In genomic region chr14:35161231-35161630, GRCh38 we compare ENCODE assay signal across 14 cellular contexts. TPM values are rescaled to one million over a fixed set of nuclear protein-coding genes. Genes with fewer than 3 reads are reported as not detected.
DNase-seq lines count a peak whose midpoint lies in the region; ATAC-seq, FAIRE-seq and TF ChIP-seq lines count a peak whose summit lies in the region.
"Had no signal": no experiment of that assay in that cellular context is flagged by ENCODE, and none has a peak within 500 bp of the region (broad histone marks: within the 10 kb centered on the region; RNA-seq: fewer than 3 reads in every experiment).

No MANE protein-coding gene starts in this region.

- DNase-seq in NK-92 treated with Interleukin-12 subunit alpha and Interleukin-12 subunit beta, amount 100 ng/mL, for 24 hours (lab: John Stamatoyannopoulos, UW): peak; percentile 25
- DNase-seq in NK-92 (lab: John Stamatoyannopoulos, UW; ENCODE audit: unreplicated experiment) (no peak), HK-2 (ENCODE audit: unreplicated experiment) (peak; percentile 10), GM12878 (ENCODE audit: low read depth, low spot score) (no peak), cerebellar nuclear complex (lab: John Stamatoyannopoulos, UW) (no peak), GM20000 (ENCODE audit: low spot score) (no peak), testis (no peak)
- DNase-seq in naive thymus-derived CD4-positive, alpha-beta T cell: no peak
- DNase-seq: DMS153, endodermal cell, NCI-H187 had no signal

- H3K4me1 Mint-ChIP-seq in naive thymus-derived CD4-positive, alpha-beta T cell: peaks cover 9 to 52% (median 37%) of the 10 kb centered on the region in 7 donors

- FAIRE-seq in GM12878 (lab: Jason Lieb, UNC): no peak
- FAIRE-seq: HTR-8/SVneo had no signal

- SMC1A ChIA-PET in GM12878 (lab: Charles Lee; ENCODE audit: uncharacterized antibody, unreplicated experiment): interaction anchor here (0.7 to 3.8 kb wide), 8 partner anchors 11 to 438 kb away, joined by 3 to 25 read pairs (median 3); no protein-coding TSS in a partner anchor

- peaks cover 3% of the 10 kb centered on the region for H3K79me2 ChIP-seq in GM12878 (ENCODE audit: control insufficient read depth, insufficient read depth, low read length)

- no peaks in the 10 kb centered on the region for H3K27me3 ChIP-seq in GM12878 (replicated peaks in 1 of 2; ENCODE audit: control insufficient read depth in 2 of 2, insufficient read depth in 2 of 2, low read length in 1 of 2)
- no peaks in the 10 kb centered on the region for H3K27me3 ChIP-seq in naive thymus-derived CD4-positive, alpha-beta T cell (ENCODE audit: control insufficient read depth in 2 of 2, insufficient read depth in 2 of 2, low read length in 2 of 2)
- H3K27me3 ChIP-seq in testis: no peaks in the 10 kb centered on the region
- H3K27me3 ChIP-seq: right atrium auricular region had no signal

- H3K27me3 Mint-ChIP-seq in naive thymus-derived CD4-positive, alpha-beta T cell: no peaks in the 10 kb centered on the region

- ATAC-seq in GM12878: peak; percentile 86
- ATAC-seq in naive thymus-derived CD4-positive, alpha-beta T cell: peak; percentile 69

- H3K9me3 Mint-ChIP-seq in naive thymus-derived CD4-positive, alpha-beta T cell: no peaks in the 10 kb centered on the region
- H3K9me3 Mint-ChIP-seq: endodermal cell had no signal

- no peak overlapping the region for H3K4me3 ChIP-seq in GM12878
- H3K4me3 ChIP-seq in naive thymus-derived CD4-positive, alpha-beta T cell (ENCODE audit: low read length): no peak overlapping the region
- H3K4me3 ChIP-seq in testis: no peak overlapping the region
- H3K4me3 ChIP-seq: right atrium auricular region had no signal

- POLR2A ChIA-PET in GM12878 (lab: Charles Lee): interaction anchor here (1.1 kb wide), 1 partner anchor 39 kb away, joined by 3 read pairs; the partner anchor contains the start of genes PPP2R3C and PRORP
- POLR2A ChIA-PET in naive thymus-derived CD4-positive, alpha-beta T cell (lab: Charles Lee): interaction anchor here (0.7 kb wide), 1 partner anchor 69 kb away, joined by 3 read pairs; no protein-coding TSS in a partner anchor

- H3K27ac ChIP-seq in GM12878 (ENCODE audit: control insufficient read depth, insufficient read depth) (peak overlapping the region; percentile 42; the same call in 1 of the 2 replicates), testis (no peak overlapping the region)
- no peak overlapping the region for H3K27ac ChIP-seq in naive thymus-derived CD4-positive, alpha-beta T cell (ENCODE audit: low read depth, low read length)
- H3K27ac ChIP-seq: 22Rv1, right atrium auricular region had no signal

- no peak overlapping the region for H2AFZ ChIP-seq in GM12878 (ENCODE audit: control insufficient read depth, low read depth, low read length)

- no peak overlapping the region for H3K9ac ChIP-seq in GM12878 (ENCODE audit: control insufficient read depth, insufficient read depth, low read length)

- H4K20me1 ChIP-seq in GM12878 (ENCODE audit: control insufficient read depth, insufficient read depth): no peaks in the 10 kb centered on the region

- H3K27ac Mint-ChIP-seq in naive thymus-derived CD4-positive, alpha-beta T cell: peak overlapping the region in 2 of 9 donors; percentile 60 to 73
- H3K27ac Mint-ChIP-seq: endodermal cell had no signal

- H3K4me1 ChIP-seq in GM12878 (ENCODE audit: control insufficient read depth, insufficient read depth, low read length) (peaks cover 14% of the 10 kb centered on the region), testis (no peaks in the 10 kb centered on the region)
- H3K4me1 ChIP-seq in naive thymus-derived CD4-positive, alpha-beta T cell (ENCODE audit: control insufficient read depth in 2 of 2, insufficient read depth in 2 of 2, low read length in 2 of 2): peaks cover 4 to 11% of the 10 kb centered on the region in 2 donors

- 89% methylated on average over 5 of the region's 5 CpGs for WGBS in GM12878 (ENCODE audit: insufficient coverage, insufficient replicate concordance, low lambda C conversion rate, missing lambda C conversion rate)
- 81 to 85% methylated on average over 5 of the region's 5 CpGs for WGBS in testis, 2 donors

- H3K36me3 Mint-ChIP-seq in naive thymus-derived CD4-positive, alpha-beta T cell: peaks cover 10 to 58% (median 32%) of the 10 kb centered on the region in 5 donors

- H3K9me3 ChIP-seq in GM12878 (replicated peaks; ENCODE audit: control insufficient read depth, insufficient read depth, low read length) (no peaks in the 10 kb centered on the region), testis (no peaks in the 10 kb centered on the region)
- no peaks in the 10 kb centered on the region for H3K9me3 ChIP-seq in naive thymus-derived CD4-positive, alpha-beta T cell (ENCODE audit: control insufficient read depth in 2 of 3, low read length in 3 of 3)
- H3K9me3 ChIP-seq: right atrium auricular region had no signal

- 0 out of 4 replicates have a peak, but pooled peaks cover 1 to 10% of the 10 kb centered on the region in 2 experiments for H3K36me3 ChIP-seq in GM12878 (ENCODE audit: control insufficient read depth in 2 of 2, insufficient read depth in 2 of 2, low read length in 1 of 2)
- H3K36me3 ChIP-seq in naive thymus-derived CD4-positive, alpha-beta T cell (ENCODE audit: control insufficient read depth in 2 of 3, insufficient read depth in 3 of 3, low read length in 3 of 3): peaks cover 0 to 21% (median 8%) of the 10 kb centered on the region in 3 experiments
- H3K36me3 ChIP-seq in testis (ENCODE audit: low read depth, missing control alignments): no peaks in the 10 kb centered on the region
- H3K36me3 ChIP-seq: right atrium auricular region had no signal

- TF ChIP-seq POLR2A in GM12878 (IDR thresholded peaks at IDR 0.05; ENCODE audit: low read depth, low read length) (no peak), testis (IDR thresholded peaks at IDR 0.05) (no peak)

- BruUV-seq in GM12878 (replicated peaks; lab: Mats Ljungman, UMichigan): no TSS peak

- peak overlapping the region in 1 of 10 donors; percentile 38 for H3K4me3 Mint-ChIP-seq in naive thymus-derived CD4-positive, alpha-beta T cell
- H3K4me3 Mint-ChIP-seq: endodermal cell had no signal

- CTCF ChIA-PET in GM12878 (lab: Yijun Ruan, JAX): interaction anchor here (0.7 to 2.1 kb wide), 6 partner anchors 18 to 261 kb away, joined by 3 to 10 read pairs (median 6); no protein-coding TSS in a partner anchor
- CTCF ChIA-PET in naive thymus-derived CD4-positive, alpha-beta T cell (lab: Charles Lee): interaction anchor here (0.5 kb wide), 1 partner anchor 11 kb away, joined by 3 read pairs; no protein-coding TSS in a partner anchor

- H3K4me2 ChIP-seq in GM12878 (ENCODE audit: control insufficient read depth, insufficient read depth): no peak overlapping the region; the same call in 1 of the 2 replicates

- no peak for TF ChIP-seq CTCF in GM12878 (IDR thresholded peaks at IDR 0.05 in 2 of 3, conservative IDR thresholded peaks at IDR 0.05 in 1 of 3; ENCODE audit: control insufficient read depth in 2 of 3, extremely low read depth in 1 of 3, insufficient read depth in 1 of 3, low read depth in 3 of 3, low read length in 3 of 3)
- TF ChIP-seq CTCF in GM20000 (IDR thresholded peaks at IDR 0.05; ENCODE audit: extremely low read depth, missing control alignments): no peak
- no peak for TF ChIP-seq CTCF in testis (IDR thresholded peaks at IDR 0.05)

- intact Hi-C loops in GM12878 (cut with micrococcal nuclease; ENCODE audit: unreplicated experiment): loop anchor here (5.0 kb wide), 1 partner anchor 131 kb away; the partner anchor contains the start of gene PSMA6
- intact Hi-C loops in naive thymus-derived CD4-positive, alpha-beta T cell (cut with micrococcal nuclease): no loop called here
- intact Hi-C loops in testis (cut with DNase I; ENCODE audit: low total_unique reads): no loop called here

- RAD21 ChIA-PET in GM12878 (lab: Charles Lee; ENCODE audit: unreplicated experiment): interaction anchor here (1.4 to 3.0 kb wide), 6 partner anchors 18 to 256 kb away, joined by 4 to 10 read pairs (median 8); partner anchors contain the start of gene NFKBIA

- no peak for TF ChIP-seq EP300 in GM12878 (IDR thresholded peaks at IDR 0.05; ENCODE audit: borderline replicate concordance in 1 of 2, control insufficient read depth in 1 of 2, low read depth in 2 of 2, low read length in 2 of 2)

- in situ Hi-C loops in GM12878 (cut with MboI): no loop called here

- TF ChIP-seq RAD21 in GM12878 (IDR thresholded peaks at IDR 0.05; ENCODE audit: insufficient read depth, low read depth, low read length): no peak

RNA-seq across cellular contexts. Expression of gene PRORP, which starts 38.9 kb away (rescaled TPM):
- 54.6 and 61.7 TPM in 2 replicates for total RNA-seq in GM12878 (2013; cell fraction: nucleolus; rRNA removed)
- total RNA-seq in GM12878 (2014; rRNA removed): 41.4 and 41.5 TPM in 2 replicates
- total RNA-seq in GM12878 (2014; rRNA removed; fragmentation: Illumina TruSeq; extraction: Trizol): 48.3 and 53.2 TPM in 2 replicates
- total RNA-seq in GM12878 (2021): 37.5 and 41.2 TPM in 2 replicates
- polyA plus RNA-seq in GM12878 (2011; ENCODE audit: low read depth): 26.0 TPM
- polyA plus RNA-seq in GM12878 (2011; rRNA removed): 55.9 and 62.6 TPM in 2 replicates
- polyA plus RNA-seq in GM12878 (2011; cell fraction: cytosol; rRNA removed): 37.4 and 42.9 TPM in 2 replicates
- polyA plus RNA-seq in GM12878 (2011; cell fraction: nucleus; rRNA removed): 26.1 TPM in 2 replicates
- 26.6 and 30.1 TPM in 2 replicates for polyA plus RNA-seq in GM12878 (2012)
- polyA plus RNA-seq in GM12878 (2014; fragmentation: Illumina TruSeq; extraction: Trizol): 61.3 and 70.3 TPM in 2 replicates
- 10 to 100 TPM; 45.2 TPM for polyA plus RNA-seq in GM12878 (2014; fragmentation: Nextera tagmentation; extraction: Ambion mirVana)
- 38.3 and 38.8 TPM in 2 replicates for polyA plus RNA-seq in GM12878 (2014; rRNA removed)
- 10 to 100 TPM; 48.2 to 50.9 TPM for polyA plus RNA-seq in GM12878 (2016; fragmentation: Nextera tagmentation; extraction: Ambion mirVana)
- 49.0 and 52.5 TPM in 2 replicates for polyA minus RNA-seq in GM12878 (2011; rRNA and poly(A)+ RNA removed)
- 4.7 and 7.5 TPM in 2 replicates for polyA minus RNA-seq in GM12878 (2011; cell fraction: cytosol; rRNA and poly(A)+ RNA removed)
- polyA minus RNA-seq in GM12878 (2011; cell fraction: nucleus; rRNA and poly(A)+ RNA removed): 19.8 and 35.6 TPM in 2 replicates
- total RNA-seq in naive thymus-derived CD4-positive, alpha-beta T cell: 10 to 100 TPM; 31.2 to 40.9 (median 38.4) TPM
- 10 to 100 TPM; 67.4 to 77.3 TPM for polyA plus RNA-seq in naive thymus-derived CD4-positive, alpha-beta T cell
- total RNA-seq in testis: 10 to 100 TPM; 24.3 to 34.4 TPM
- polyA plus RNA-seq in testis (ENCODE audit: insufficient read depth, low read depth, low replicate concordance): 31.7 TPM

RNA-seq across cellular contexts. Expression of gene PPP2R3C, which starts 39.4 kb away (rescaled TPM):
- total RNA-seq in GM12878 (2013; cell fraction: nucleolus; rRNA removed): 40.8 and 43.9 TPM in 2 replicates
- total RNA-seq in GM12878 (2014; rRNA removed) (36.2 and 44.6 TPM in 2 replicates), GM12878 (2014; rRNA removed; fragmentation: Illumina TruSeq; extraction: Trizol) (49.2 and 49.5 TPM in 2 replicates), GM12878 (2021) (29.9 and 35.8 TPM in 2 replicates), testis (10 to 100 TPM; 30.6 to 37.5 TPM)
- polyA plus RNA-seq in GM12878 (2011; ENCODE audit: low read depth): 43.1 TPM
- polyA plus RNA-seq in GM12878 (2011; rRNA removed) (41.8 and 59.9 TPM in 2 replicates), GM12878 (2014; fragmentation: Illumina TruSeq; extraction: Trizol) (38.3 and 42.1 TPM in 2 replicates), GM12878 (2014; fragmentation: Nextera tagmentation; extraction: Ambion mirVana) (10 to 100 TPM; 77.8 to 80.5 TPM), GM12878 (2014; rRNA removed) (24.9 and 27.6 TPM in 2 replicates), GM12878 (2016; fragmentation: Nextera tagmentation; extraction: Ambion mirVana) (10 to 100 TPM; 44.1 to 46.3 TPM), testis (ENCODE audit: insufficient read depth, low read depth, low replicate concordance) (92.3 TPM)
- 10.5 and 11.0 TPM in 2 replicates for polyA plus RNA-seq in GM12878 (2011; cell fraction: cytosol; rRNA removed)
- 14.7 and 18.4 TPM in 2 replicates for polyA plus RNA-seq in GM12878 (2011; cell fraction: nucleus; rRNA removed)
- polyA plus RNA-seq in GM12878 (2012): 43.8 and 46.6 TPM in 2 replicates
- 15.6 and 22.5 TPM in 2 replicates for polyA minus RNA-seq in GM12878 (2011; rRNA and poly(A)+ RNA removed)
- 8.3 and 11.9 TPM in 2 replicates for polyA minus RNA-seq in GM12878 (2011; cell fraction: cytosol; rRNA and poly(A)+ RNA removed)
- polyA minus RNA-seq in GM12878 (2011; cell fraction: nucleus; rRNA and poly(A)+ RNA removed): 7.4 and 14.1 TPM in 2 replicates
- total RNA-seq in naive thymus-derived CD4-positive, alpha-beta T cell: 10 to 100 TPM; 31.4 to 43.3 (median 33.5) TPM
- 10 to 100 TPM; 51.9 to 52.2 TPM for polyA plus RNA-seq in naive thymus-derived CD4-positive, alpha-beta T cell

Comparison
In these comparisons a context has a peak if more than half of its experiments do, and no peak if none do; other contexts are left out.
1. DNase-seq: peak in NK-92 treated with Interleukin-12 subunit alpha and Interleukin-12 subunit beta, amount 100 ng/mL, for 24 hours (single experiment) and HK-2 (single experiment); none in NK-92 (single experiment), GM12878 (single experiment), naive thymus-derived CD4-positive, alpha-beta T cell (0 of 9), cerebellar nuclear complex (0 of 2), GM20000 (single experiment) and testis (single experiment).